Comparison of ENCODE assay signal across 8 cellular contexts in the genomic region with DNA sequence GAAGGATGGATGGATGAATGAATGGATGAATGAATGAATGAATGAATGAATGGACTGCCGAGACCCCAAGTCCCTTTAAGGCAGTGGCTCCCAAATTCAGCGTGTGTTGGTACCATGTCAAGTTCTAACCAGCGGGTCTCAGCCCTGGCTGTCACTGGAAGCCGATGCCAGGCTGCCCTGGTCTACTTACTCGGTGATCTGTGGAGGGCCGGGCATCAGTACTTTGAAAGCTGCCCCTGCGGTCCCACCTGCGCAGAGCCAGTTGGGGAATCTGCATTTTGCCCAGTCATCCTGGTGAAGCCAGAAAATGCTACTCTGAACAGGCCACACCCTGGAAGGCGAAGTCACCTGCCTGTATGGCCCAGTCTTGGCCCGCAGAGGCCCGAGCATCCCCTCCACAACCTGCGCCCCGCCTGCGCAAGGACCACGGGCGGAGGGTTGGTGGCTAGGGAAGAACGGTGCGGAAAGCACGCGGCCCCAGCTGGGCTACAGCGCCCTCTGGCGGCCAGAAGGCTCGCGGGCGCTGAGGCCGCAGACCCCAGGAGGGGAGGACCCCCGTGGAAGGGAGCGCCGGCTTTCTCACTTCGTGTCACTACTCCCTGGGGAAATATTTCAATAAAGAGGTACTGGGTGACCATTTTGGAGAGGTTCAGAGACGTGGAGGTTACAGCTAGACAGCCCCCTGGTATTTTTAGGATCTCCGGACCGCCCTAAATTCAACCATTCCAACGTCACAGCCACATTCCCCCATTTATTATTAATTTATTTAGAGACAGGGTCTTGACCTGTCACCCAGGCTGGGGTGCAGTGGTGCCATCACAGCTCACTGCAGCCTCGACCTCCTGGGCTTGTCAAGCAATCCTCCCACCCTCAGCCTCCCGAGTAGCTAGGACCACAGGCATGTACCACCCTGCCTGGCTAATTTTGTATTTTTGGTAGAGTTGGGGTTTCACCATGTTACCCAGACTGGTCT. TPM values are rescaled to one million over a fixed set of nuclear protein-coding genes. Genes with fewer than 3 reads are reported as not detected.
DNase-seq lines count a peak whose midpoint lies in the region; ATAC-seq and TF ChIP-seq lines count a peak whose summit lies in the region.

No MANE protein-coding gene starts in this region.

- H3K9me3 ChIP-seq in ascending aorta, result no peaks in the 10 kb centered on the region

- intact Hi-C loops in ascending aorta (cut with DNase I), result loop anchor here (1.0 to 2.0 kb wide), 3 partner anchors 35 to 82 kb away; a partner anchor contains a TSS

- H3K27ac ChIP-seq in ascending aorta, result no peak overlapping the region

- ATAC-seq in HG03354 (IDR thresholded peaks at IDR 0.05; ENCODE audit: poor library complexity, severe bottlenecking, unreplicated experiment) (peak; percentile 42), HG03280 (IDR thresholded peaks at IDR 0.05; ENCODE audit: unreplicated experiment) (no peak)

- peaks cover 3 to 35% of the 10 kb centered on the region in 2 donors for H3K4me1 ChIP-seq in ascending aorta

- H3K4me3 ChIP-seq in ascending aorta, result no peak overlapping the region

- peak; percentile 95 to 100 (median 99) for TF ChIP-seq CTCF in ascending aorta (IDR thresholded peaks at IDR 0.05)

- no peaks in the 10 kb centered on the region for H3K27me3 ChIP-seq in ascending aorta

- peaks cover 5 to 10% of the 10 kb centered on the region in 2 donors for H3K36me3 ChIP-seq in ascending aorta

- DNase-seq in Daoy (ENCODE audit: low read depth) (peak; percentile 36), SW480 (ENCODE audit: low spot score) (peak; percentile 35), ascending aorta (ENCODE audit: low spot score in 2 of 2) (no peak), iPS-NIHi11 (ENCODE audit: low spot score) (peak; percentile 89), pons (ENCODE audit: low spot score) (no peak)
- peak; percentile 46 to 60 for DNase-seq in stimulated activated CD4-positive, alpha-beta T cell treated with anti-CD3 and anti-CD28 coated beads, Interleukin-1b, Interleukin-23, amount 100 ng/mL, for 4 hours (ENCODE audit: low read depth in 2 of 2)

RNA-seq across cellular contexts. Expression of a gene that starts 34.9 kb away (rescaled TPM):
- total RNA-seq in Daoy (2014; rRNA removed; shearing (Covaris generic)), result 0.30 and 0.80 TPM in 2 replicates
- 36.3 TPM for total RNA-seq in ascending aorta

RNA-seq across cellular contexts. Expression of a gene that starts 59.9 kb away (rescaled TPM):
- 197 and 212 TPM in 2 replicates for total RNA-seq in Daoy (2014; rRNA removed; shearing (Covaris generic))
- 219 TPM for total RNA-seq in ascending aorta

Comparison
In these comparisons a context has a peak if more than half of its experiments do, and no peak if none do; other contexts are left out.
1. DNase-seq: peak in Daoy (single experiment), SW480 (single experiment), iPS-NIHi11 (single experiment) and stimulated activated CD4-positive, alpha-beta T cell treated with anti-CD3 and anti-CD28 coated beads, Interleukin-1b, Interleukin-23, amount 100 ng/mL, for 4 hours (2 of 2); none in ascending aorta (0 of 2) and pons (single experiment).
2. RNA of a gene that starts 34.9 kb away (total RNA-seq): 36.3 TPM in ascending aorta (single experiment); 0.30 to 0.80 TPM in Daoy; every median in the first group is over 10 times any median in the second.